Comparison of ENCODE assay signal across 8 cellular contexts in the genomic region with DNA sequence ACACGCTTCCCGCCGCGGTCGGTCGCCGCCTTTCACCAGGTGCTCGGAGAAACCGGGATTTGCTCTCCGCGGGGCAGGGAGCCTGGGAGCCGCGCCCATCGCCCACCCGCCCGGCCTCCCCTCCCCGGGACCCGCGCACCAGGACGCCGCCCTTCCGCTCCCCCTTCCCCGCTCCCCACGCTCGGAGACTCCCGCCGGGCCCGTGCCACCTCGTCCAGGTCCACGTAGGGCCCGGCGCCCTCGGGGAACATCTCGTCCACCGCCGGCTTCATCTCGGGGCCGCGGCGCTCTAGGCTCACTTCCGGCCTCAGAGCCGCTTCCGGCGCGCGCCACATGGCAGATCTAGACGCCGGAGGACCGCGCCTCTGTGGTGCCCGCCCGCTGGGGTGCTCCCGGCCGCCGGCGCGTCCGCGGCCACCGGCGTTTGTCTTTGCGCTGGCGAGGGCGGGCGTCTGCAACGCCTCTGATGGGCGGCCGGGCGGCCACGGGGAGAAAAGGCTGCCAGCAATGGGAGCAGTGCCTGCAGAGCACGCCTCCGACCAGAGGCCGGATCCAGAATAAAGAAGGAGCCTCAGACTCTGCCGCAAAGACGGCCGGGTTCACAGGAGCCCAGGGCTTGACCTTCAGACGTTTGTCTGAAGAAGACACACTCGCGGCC. TPM values are rescaled to one million over a fixed set of nuclear protein-coding genes. Genes with fewer than 3 reads are reported as not detected.
DNase-seq lines count a peak whose midpoint lies in the region; ATAC-seq and TF ChIP-seq lines count a peak whose summit lies in the region.

A gene (minus strand): TSS at position 293 of the 658 bp plus-strand sequence. CDS start 21 bp downstream, at position 272.

- peak within 1 kb of the TSS; percentile 99 for H3K4me3 Mint-ChIP-seq in Calu3 (ENCODE audit: low read depth, unreplicated experiment)

- H3K4me1 ChIP-seq in HUES6 (ENCODE audit: control insufficient read depth, insufficient read depth, low read length): peaks cover 22% of the 10 kb centered on the region

- intact Hi-C loops in Calu3 (cut with micrococcal nuclease; ENCODE audit: unreplicated experiment): no loop called here

- peak within 1 kb of the TSS; percentile 98 for H3K4me3 ChIP-seq in HUES6 (ENCODE audit: low read depth, low read length)

- H3K9me3 ChIP-seq in HUES6 (ENCODE audit: control insufficient read depth, insufficient read depth, low read depth, low read length): no peaks in the 10 kb centered on the region

- peaks cover 16% of the 10 kb centered on the region for H3K36me3 Mint-ChIP-seq in Calu3 (ENCODE audit: insufficient read depth, unreplicated experiment)

- peak; percentile 91 for ATAC-seq in GM21423 (IDR thresholded peaks at IDR 0.05; ENCODE audit: unreplicated experiment)

- H3K36me3 ChIP-seq in HUES6 (ENCODE audit: control insufficient read depth, insufficient read depth, low read length): peaks cover 28% of the 10 kb centered on the region

- CTCF ChIA-PET in Calu3 (lab: Charles Lee): no interaction called here

- DNase-seq in Calu3 (peak; percentile 93), OCI-M1 (lab: John Stamatoyannopoulos, UW) (peak; percentile 88), activated T-cell treated with anti-CD3 and anti-CD28 coated beads for 4 hours (peak; percentile 76), epithelial cell of prostate (ENCODE audit: low read depth, low spot score) (peak; percentile 62), mucosa of gallbladder (ENCODE audit: low spot score) (peak; percentile 90)
- DNase-seq in stimulated activated CD8-positive, alpha-beta memory T cell treated with anti-CD3 and anti-CD28 coated beads, Interleukin-4, amount 100 ng/mL, for 1 hour (ENCODE audit: low read depth in 2 of 2, low spot score in 1 of 2): peak; percentile 60 to 70

- H3K27me3 Mint-ChIP-seq in Calu3 (ENCODE audit: unreplicated experiment): peaks cover 39% of the 10 kb centered on the region

- H3K9ac ChIP-seq in HUES6 (ENCODE audit: low read length): peak within 1 kb of the TSS; percentile 91

- H3K4me1 Mint-ChIP-seq in Calu3 (ENCODE audit: low read depth, unreplicated experiment): peaks cover 13% of the 10 kb centered on the region

- no TSS peak for BruUV-seq in Calu3 (replicated peaks; lab: Mats Ljungman, UMichigan)

- H3K27ac Mint-ChIP-seq in Calu3 (ENCODE audit: unreplicated experiment): peak within 1 kb of the TSS; percentile 89

- no peak for TF ChIP-seq CTCF in Calu3 (IDR thresholded peaks at IDR 0.05; ENCODE audit: unreplicated experiment)

- H3K9me3 Mint-ChIP-seq in Calu3 (ENCODE audit: low read depth, unreplicated experiment): no peaks in the 10 kb centered on the region

- peak within 1 kb of the TSS; percentile 56; the same call in 1 of the 2 replicates for H3K27ac ChIP-seq in HUES6 (ENCODE audit: low read depth, low read length)
- H3K27ac ChIP-seq in epithelial cell of prostate: peak within 1 kb of the TSS; percentile 13

- H3K27me3 ChIP-seq in HUES6 (ENCODE audit: control insufficient read depth, insufficient read depth, low read length): peaks cover 17% of the 10 kb centered on the region; the same call in 1 of the 2 replicates

RNA-seq across cellular contexts. Expression of the gene that starts here (rescaled TPM):
- total RNA-seq in Calu3 (2022): 94.4 and 106 TPM in 2 replicates
- total RNA-seq in mucosa of gallbladder: 121 TPM

Comparison
In these comparisons a context has a peak if more than half of its experiments do, and no peak if none do; other contexts are left out.
1. Peak in every context shown above with its lines: DNase-seq, ATAC-seq, H3K4me3 ChIP-seq and H3K27ac ChIP-seq.